8 cellular contexts compared by ENCODE assay signal in the genomic region with DNA sequence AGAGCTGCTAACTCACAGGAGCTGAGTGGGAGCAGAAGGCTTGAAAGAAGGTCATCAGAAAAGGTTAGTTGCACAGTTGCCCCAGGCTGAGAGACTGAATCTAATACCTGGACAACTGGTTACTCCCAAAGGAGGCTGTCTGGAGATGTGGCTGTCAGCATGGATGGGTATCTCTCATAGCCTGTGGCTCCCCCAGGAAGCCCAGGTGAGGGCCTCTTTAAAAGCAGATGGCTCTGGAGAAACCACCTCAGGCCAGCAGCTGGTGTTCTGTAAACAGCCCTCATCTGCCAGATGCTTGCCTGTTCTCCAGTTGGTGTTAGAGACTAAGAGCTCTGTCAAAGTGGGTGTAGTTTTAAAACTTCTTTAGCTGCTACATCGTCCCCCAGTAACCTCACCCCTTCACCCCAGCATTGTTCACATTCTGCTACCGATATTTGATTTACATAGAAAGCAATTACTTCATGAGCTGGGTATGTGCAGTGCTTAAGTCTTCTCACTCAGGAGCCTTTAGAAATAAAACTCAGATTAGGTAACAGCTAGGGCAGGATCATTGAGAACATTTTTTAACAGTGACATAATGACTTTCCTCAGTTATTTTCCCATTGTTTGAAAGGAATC. TPM values are rescaled to one million over a fixed set of nuclear protein-coding genes. Genes with fewer than 3 reads are reported as not detected.
DNase-seq lines count a peak whose midpoint lies in the region; ATAC-seq and TF ChIP-seq lines count a peak whose summit lies in the region.

No MANE protein-coding gene starts in this region.

- no peaks in the 10 kb centered on the region for H3K27me3 Mint-ChIP-seq in activated naive CD4-positive, alpha-beta T cell treated with anti-CD3 and anti-CD28 coated beads, Interleukin-2, amount 50 U/mL, for 24 hours
- peaks cover 0 to 34% of the 10 kb centered on the region in 2 donors for H3K27me3 Mint-ChIP-seq in natural killer cell (ENCODE audit: low read depth in 2 of 2)

- peak overlapping the region; percentile 72 for H3K27ac Mint-ChIP-seq in activated naive CD4-positive, alpha-beta T cell treated with anti-CD3 and anti-CD28 coated beads, Interleukin-2, amount 50 U/mL, for 24 hours
- H3K27ac Mint-ChIP-seq in stimulated activated effector memory CD8-positive, alpha-beta T cell treated with anti-CD3 and anti-CD28 coated beads, Interleukin-12 subunit alpha, Interleukin-12 subunit beta, amount 100 ng/mL, for 72 hours = no peak overlapping the region
- H3K27ac Mint-ChIP-seq in natural killer cell = no peak overlapping the region

- ATAC-seq in stimulated activated effector memory CD8-positive, alpha-beta T cell treated with anti-CD3 and anti-CD28 coated beads, Interleukin-12 subunit alpha, Interleukin-12 subunit beta, amount 100 ng/mL, for 72 hours = peak; percentile 21
- ATAC-seq in natural killer cell = no peak
- no peak for ATAC-seq in GM21526 (IDR thresholded peaks at IDR 0.05; ENCODE audit: low FRiP score, unreplicated experiment)

- intact Hi-C loops in natural killer cell (cut with micrococcal nuclease) = no loop called here

- no peak for DNase-seq in activated naive CD4-positive, alpha-beta T cell treated with anti-CD3 and anti-CD28 coated beads, Interleukin-2, amount 50 U/mL, for 16 hours
- DNase-seq in NCI-H69 (lab: John Stamatoyannopoulos, UW) = peak; percentile 100
- DNase-seq in foreskin fibroblast = peak; percentile 40 to 67
- no peak for DNase-seq in stimulated activated effector memory CD8-positive, alpha-beta T cell treated with anti-CD3 and anti-CD28 coated beads, Interleukin-12 subunit alpha, Interleukin-12 subunit beta, amount 100 ng/mL, for 72 hours (ENCODE audit: low spot score in 2 of 2)
- DNase-seq in activated gamma-delta T cell treated with Interleukin-2 at 50 U/mL for 16 hours = no peak
- DNase-seq in natural killer cell = no peak

- H3K4me3 Mint-ChIP-seq in activated naive CD4-positive, alpha-beta T cell treated with anti-CD3 and anti-CD28 coated beads, Interleukin-2, amount 50 U/mL, for 24 hours = no peak overlapping the region
- no peak overlapping the region for H3K4me3 Mint-ChIP-seq in stimulated activated effector memory CD8-positive, alpha-beta T cell treated with anti-CD3 and anti-CD28 coated beads, Interleukin-12 subunit alpha, Interleukin-12 subunit beta, amount 100 ng/mL, for 72 hours
- H3K4me3 Mint-ChIP-seq in natural killer cell = no peak overlapping the region

- no peaks in the 10 kb centered on the region for H3K9me3 Mint-ChIP-seq in activated naive CD4-positive, alpha-beta T cell treated with anti-CD3 and anti-CD28 coated beads, Interleukin-2, amount 50 U/mL, for 24 hours
- H3K9me3 Mint-ChIP-seq in stimulated activated effector memory CD8-positive, alpha-beta T cell treated with anti-CD3 and anti-CD28 coated beads, Interleukin-12 subunit alpha, Interleukin-12 subunit beta, amount 100 ng/mL, for 72 hours = no peaks in the 10 kb centered on the region
- H3K9me3 Mint-ChIP-seq in natural killer cell = no peaks in the 10 kb centered on the region

- peaks cover 44% of the 10 kb centered on the region for H3K4me1 Mint-ChIP-seq in activated naive CD4-positive, alpha-beta T cell treated with anti-CD3 and anti-CD28 coated beads, Interleukin-2, amount 50 U/mL, for 24 hours
- H3K4me1 Mint-ChIP-seq in stimulated activated effector memory CD8-positive, alpha-beta T cell treated with anti-CD3 and anti-CD28 coated beads, Interleukin-12 subunit alpha, Interleukin-12 subunit beta, amount 100 ng/mL, for 72 hours = no peaks in the 10 kb centered on the region
- H3K4me1 Mint-ChIP-seq in natural killer cell = no peaks in the 10 kb centered on the region

- peaks cover 2% of the 10 kb centered on the region for H3K36me3 Mint-ChIP-seq in activated naive CD4-positive, alpha-beta T cell treated with anti-CD3 and anti-CD28 coated beads, Interleukin-2, amount 50 U/mL, for 24 hours
- no peaks in the 10 kb centered on the region for H3K36me3 Mint-ChIP-seq in stimulated activated effector memory CD8-positive, alpha-beta T cell treated with anti-CD3 and anti-CD28 coated beads, Interleukin-12 subunit alpha, Interleukin-12 subunit beta, amount 100 ng/mL, for 72 hours
- H3K36me3 Mint-ChIP-seq in natural killer cell = no peaks in the 10 kb centered on the region

- TF ChIP-seq CTCF in foreskin fibroblast (IDR thresholded peaks at IDR 0.05; ENCODE audit: low read depth, low read length) (no peak), natural killer cell (IDR thresholded peaks at IDR 0.05) (no peak)

- H3K4me3 ChIP-seq in foreskin fibroblast (ENCODE audit: low read depth in 1 of 2, low read length in 2 of 2) = no peak overlapping the region

RNA-seq across cellular contexts. Expression of a gene that starts 25.8 kb away (rescaled TPM):
- total RNA-seq in natural killer cell = under 1 TPM; 0.20 to 0.45 (median 0.33) TPM

Comparison
In these comparisons a context has a peak if more than half of its experiments do, and no peak if none do; other contexts are left out.
1. DNase-seq: peak in NCI-H69 (single experiment) and foreskin fibroblast (2 of 2); none in activated naive CD4-positive, alpha-beta T cell treated with anti-CD3 and anti-CD28 coated beads, Interleukin-2, amount 50 U/mL, for 16 hours (single experiment), stimulated activated effector memory CD8-positive, alpha-beta T cell treated with anti-CD3 and anti-CD28 coated beads, Interleukin-12 subunit alpha, Interleukin-12 subunit beta, amount 100 ng/mL, for 72 hours (0 of 2), activated gamma-delta T cell treated with Interleukin-2 at 50 U/mL for 16 hours (single experiment) and natural killer cell (single experiment).